In genomic region chr7:158957507-158957900, GRCh38 we compare ENCODE assay signal across 8 cellular contexts.
DNase-seq lines count a peak whose midpoint lies in the region; ATAC-seq and TF ChIP-seq lines count a peak whose summit lies in the region.

No MANE protein-coding gene starts in this region.

- H3K4me1 ChIP-seq in mucosa of descending colon (ENCODE audit: low read depth): peaks cover 9% of the 10 kb centered on the region

- intact Hi-C loops in mucosa of descending colon (cut with DNase I, micrococcal nuclease): no loop called here

- H3K4me3 ChIP-seq in GM08714 (ENCODE audit: low read length) (peak overlapping the region; percentile 7; the same call in 1 of the 2 replicates), mucosa of descending colon (no peak overlapping the region)

- H3K36me3 ChIP-seq in mucosa of descending colon (ENCODE audit: low read depth): no peaks in the 10 kb centered on the region

- ATAC-seq in HG03378 (IDR thresholded peaks at IDR 0.05; ENCODE audit: unreplicated experiment): peak; percentile 21
- ATAC-seq in mucosa of descending colon: peak; percentile 68
- no peak for ATAC-seq in GM21737 (IDR thresholded peaks at IDR 0.05; ENCODE audit: unreplicated experiment)

- no peak for TF ChIP-seq CTCF in mucosa of descending colon (IDR thresholded peaks at IDR 0.05)

- in situ Hi-C loops in G401 (cut with HindIII; ENCODE audit: low sequenced_read_pairs): no loop called here

- DNase-seq in SW480 (ENCODE audit: low spot score) (peak; percentile 53), mucosa of descending colon (no peak), HuH-7 (ENCODE audit: low spot score) (no peak), G401 (ENCODE audit: low spot score) (no peak), dedifferentiated amniotic fluid mesenchymal stem cell (ENCODE audit: extremely low spot score) (no peak)

- no peaks in the 10 kb centered on the region for H3K9me3 ChIP-seq in mucosa of descending colon
